ENCODE assay signal across 1 cellular context in the genomic region with DNA sequence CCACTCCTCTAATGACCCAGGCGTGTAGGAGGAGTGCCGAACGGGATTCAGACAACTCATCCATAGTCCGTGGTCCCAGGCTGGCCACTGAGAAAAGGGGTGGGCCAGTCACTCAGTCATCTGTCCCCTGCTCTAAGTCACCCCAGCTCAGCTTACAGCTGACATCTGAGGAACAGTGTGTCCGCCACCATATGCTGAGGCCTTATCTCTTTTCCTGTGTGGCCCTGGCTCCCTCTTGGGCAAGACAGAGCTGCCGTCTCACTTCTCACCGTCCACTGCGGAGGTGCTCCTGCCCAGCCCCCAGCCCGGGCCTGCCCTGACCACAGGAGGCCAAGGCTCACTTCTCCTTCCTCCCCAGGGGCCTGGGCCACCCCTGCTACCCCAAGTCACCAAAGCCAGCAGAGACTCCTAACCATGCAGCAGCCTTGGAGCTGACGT.
A peak's percentile ranks its signal among the peaks of the same experiment; 100 is the strongest.
TF ChIP-seq lines count a peak whose summit lies in the region.

No MANE protein-coding gene starts in this region.

TF ChIP-seq in HepG2, 621 proteins besides CTCF, POLR2A, EP300 and RAD21:
- TF ChIP-seq RBFOX2 (IDR thresholded peaks at IDR 0.05; ENCODE audit: low read depth, low read length), result peak; percentile 33; the same call in 1 of the 2 replicates
- TF ChIP-seq, protein P1, sequence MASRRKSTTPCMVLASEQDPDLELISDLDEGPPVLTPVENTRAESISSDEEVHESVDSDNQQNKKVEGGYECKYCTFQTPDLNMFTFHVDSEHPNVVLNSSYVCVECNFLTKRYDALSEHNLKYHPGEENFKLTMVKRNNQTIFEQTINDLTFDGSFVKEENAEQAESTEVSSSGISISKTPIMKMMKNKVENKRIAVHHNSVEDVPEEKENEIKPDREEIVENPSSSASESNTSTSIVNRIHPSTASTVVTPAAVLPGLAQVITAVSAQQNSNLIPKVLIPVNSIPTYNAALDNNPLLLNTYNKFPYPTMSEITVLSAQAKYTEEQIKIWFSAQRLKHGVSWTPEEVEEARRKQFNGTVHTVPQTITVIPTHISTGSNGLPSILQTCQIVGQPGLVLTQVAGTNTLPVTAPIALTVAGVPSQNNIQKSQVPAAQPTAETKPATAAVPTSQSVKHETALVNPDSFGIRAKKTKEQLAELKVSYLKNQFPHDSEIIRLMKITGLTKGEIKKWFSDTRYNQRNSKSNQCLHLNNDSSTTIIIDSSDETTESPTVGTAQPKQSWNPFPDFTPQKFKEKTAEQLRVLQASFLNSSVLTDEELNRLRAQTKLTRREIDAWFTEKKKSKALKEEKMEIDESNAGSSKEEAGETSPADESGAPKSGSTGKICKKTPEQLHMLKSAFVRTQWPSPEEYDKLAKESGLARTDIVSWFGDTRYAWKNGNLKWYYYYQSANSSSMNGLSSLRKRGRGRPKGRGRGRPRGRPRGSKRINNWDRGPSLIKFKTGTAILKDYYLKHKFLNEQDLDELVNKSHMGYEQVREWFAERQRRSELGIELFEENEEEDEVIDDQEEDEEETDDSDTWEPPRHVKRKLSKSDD (CRISPR knock-in tag; IDR thresholded peaks at IDR 0.05; ENCODE audit: low read depth), result no peak
